ENCODE assay signal across 6 cellular contexts in the genomic region with DNA sequence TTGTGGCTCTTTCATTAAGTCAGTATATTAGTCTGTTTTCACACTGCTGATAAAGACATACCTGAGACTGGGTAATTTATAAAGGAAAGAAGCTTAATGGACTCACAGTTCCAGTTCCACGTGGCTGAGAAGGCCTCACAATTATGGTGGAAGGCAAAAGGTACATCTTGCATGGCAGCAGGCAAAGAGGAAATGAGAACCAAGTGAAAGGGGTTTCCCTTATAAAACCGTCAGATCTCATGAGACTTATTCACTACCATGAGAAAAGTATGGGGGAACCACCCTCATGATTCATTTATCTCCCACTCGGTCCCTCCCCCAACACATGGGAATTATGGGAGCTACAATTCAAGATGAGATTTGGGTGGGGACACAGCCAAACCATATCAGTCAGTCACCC. TPM values are rescaled to one million over a fixed set of nuclear protein-coding genes. Genes with fewer than 3 reads are reported as not detected.
"Had no signal": no experiment of that assay in that cellular context is flagged by ENCODE, and none has a peak within 500 bp of the region (broad histone marks: within the 10 kb centered on the region; RNA-seq: fewer than 3 reads in every experiment).

No MANE protein-coding gene starts in this region.

RNA-seq across cellular contexts. Expression of gene STK32B, which starts 15.7 kb away (rescaled TPM):
- total RNA-seq: MCF 10A, OCI-LY7, PC-9 had no signal

RNA-seq across cellular contexts. Expression of gene CYTL1, which starts 47.7 kb away (rescaled TPM):
- total RNA-seq: LHCN-M2, MCF 10A, NCI-H460, OCI-LY7, PC-9, SK-MEL-5 had no signal
